20 cellular contexts compared by ENCODE assay signal in the genomic region with DNA sequence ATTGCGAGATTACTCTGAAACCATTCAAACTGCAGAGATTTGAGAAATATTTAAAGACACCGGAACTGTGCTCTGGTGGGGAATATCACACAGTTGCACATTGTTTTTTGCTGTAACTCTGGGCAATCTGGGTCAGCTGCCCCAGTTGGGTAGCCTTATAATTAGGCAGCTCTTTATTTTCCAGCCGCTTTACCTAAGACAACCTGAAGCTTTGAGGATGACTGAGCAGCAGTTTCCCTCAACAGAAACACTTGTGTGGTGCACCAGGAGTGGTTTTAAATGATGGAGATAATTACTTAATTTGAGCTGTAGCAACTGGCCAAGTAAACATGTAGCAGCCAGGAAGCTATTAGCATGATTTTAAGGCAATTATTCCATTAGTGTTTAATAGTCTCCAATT. TPM values are rescaled to one million over a fixed set of nuclear protein-coding genes. Genes with fewer than 3 reads are reported as not detected.
"Had no signal": no experiment of that assay in that cellular context is flagged by ENCODE, and none has a peak within 500 bp of the region (broad histone marks: within the 10 kb centered on the region; RNA-seq: fewer than 3 reads in every experiment).

No MANE protein-coding gene starts in this region.

- H3K4me1 ChIP-seq: adrenal gland, breast epithelium had no signal

- H3K27me3 ChIP-seq: adrenal gland had no signal

- H3K4me3 ChIP-seq: mucosa of descending colon, tibial nerve had no signal

- H3K27ac ChIP-seq: breast epithelium, tibial nerve had no signal

- DNase-seq: activated CD4-positive, alpha-beta T cell treated with anti-CD3 and anti-CD28 coated beads, Interleukin-2, amount 10 ng/mL, durations not matched to agents 7 days and 5 days; activated CD8-positive, alpha-beta T cell treated with anti-CD3 and anti-CD28 coated beads, Interleukin-2, amount 10 ng/mL, durations not matched to agents 7 days and 5 days; activated effector memory CD4-positive, alpha-beta T cell treated with Interleukin-2 at 50 U/mL for 16 hours; activated T-cell treated with anti-CD3 and anti-CD28 coated beads, Interleukin-2, amount 50 U/mL, for 24 hours; adrenal gland; effector memory CD8-positive, alpha-beta T cell; foreskin melanocyte; glutamatergic neuron; mesenchymal stem cell; mucosa of descending colon; naive B cell; stimulated activated CD4-positive, alpha-beta T cell treated with anti-CD3 and anti-CD28 coated beads, Interleukin-2, amount 100 ng/mL, for 24 hours; stimulated activated naive CD8-positive, alpha-beta T cell treated with anti-CD3 and anti-CD28 coated beads, Interleukin-15, Interleukin-2, amounts not matched to agents 100 U/mL and 50 U/mL, for 24 hours; substantia nigra had no signal

- H3K27ac Mint-ChIP-seq: activated CD4-positive, alpha-beta T cell treated with anti-CD3 and anti-CD28 coated beads, Interleukin-2, amount 10 ng/mL, durations not matched to agents 7 days and 5 days; activated CD8-positive, alpha-beta T cell treated with anti-CD3 and anti-CD28 coated beads, Interleukin-2, amount 10 ng/mL, durations not matched to agents 7 days and 5 days; activated naive CD4-positive, alpha-beta T cell treated with anti-CD3 and anti-CD28 coated beads, Interleukin-2, amount 50 U/mL, for 72 hours; activated T-cell treated with anti-CD3 and anti-CD28 coated beads, Interleukin-2, amount 50 U/mL, for 24 hours; effector memory CD8-positive, alpha-beta T cell; naive B cell; progenitor cell of endocrine pancreas; T-helper 1 cell treated with Interleukin-12 subunit alpha and Interleukin-12 subunit beta and Interleukin-4 antibody, amounts not matched to agents 30 μg/mL and 1 μg/mL, for 36 hours had no signal

- H3K9me3 ChIP-seq: adrenal gland, breast epithelium, mucosa of descending colon, tibial nerve had no signal

- H3K36me3 ChIP-seq: adrenal gland, breast epithelium, tibial nerve had no signal

- H3K9me3 Mint-ChIP-seq: activated naive CD4-positive, alpha-beta T cell treated with anti-CD3 and anti-CD28 coated beads, Interleukin-2, amount 50 U/mL, for 72 hours; activated T-cell treated with anti-CD3 and anti-CD28 coated beads, Interleukin-2, amount 50 U/mL, for 24 hours; neural crest cell; T-helper 1 cell treated with Interleukin-12 subunit alpha and Interleukin-12 subunit beta and Interleukin-4 antibody, amounts not matched to agents 30 μg/mL and 1 μg/mL, for 36 hours had no signal

- H3K4me3 Mint-ChIP-seq: activated CD4-positive, alpha-beta T cell treated with anti-CD3 and anti-CD28 coated beads, Interleukin-2, amount 10 ng/mL, durations not matched to agents 7 days and 5 days; activated CD8-positive, alpha-beta T cell treated with anti-CD3 and anti-CD28 coated beads, Interleukin-2, amount 10 ng/mL, durations not matched to agents 7 days and 5 days; activated T-cell treated with anti-CD3 and anti-CD28 coated beads, Interleukin-2, amount 50 U/mL, for 24 hours; effector memory CD8-positive, alpha-beta T cell; naive B cell; neural crest cell; T-helper 1 cell treated with Interleukin-12 subunit alpha and Interleukin-12 subunit beta and Interleukin-4 antibody, amounts not matched to agents 30 μg/mL and 1 μg/mL, for 36 hours had no signal

- ATAC-seq: activated CD8-positive, alpha-beta T cell treated with anti-CD3 and anti-CD28 coated beads, Interleukin-2, amount 10 ng/mL, durations not matched to agents 7 days and 5 days; activated naive CD4-positive, alpha-beta T cell treated with anti-CD3 and anti-CD28 coated beads, Interleukin-2, amount 50 U/mL, for 72 hours; effector memory CD8-positive, alpha-beta T cell; mucosa of descending colon; stimulated activated naive CD8-positive, alpha-beta T cell treated with anti-CD3 and anti-CD28 coated beads, Interleukin-15, Interleukin-2, amounts not matched to agents 100 U/mL and 50 U/mL, for 24 hours had no signal

RNA-seq across cellular contexts. Expression of gene PLCXD3, which starts 2.9 kb away (rescaled TPM):
- total RNA-seq: activated CD4-positive, alpha-beta T cell treated with anti-CD3 and anti-CD28 coated beads, Interleukin-2, amount 10 ng/mL, durations not matched to agents 7 days and 5 days; activated CD8-positive, alpha-beta T cell treated with anti-CD3 and anti-CD28 coated beads, Interleukin-2, amount 10 ng/mL, durations not matched to agents 7 days and 5 days; activated naive CD4-positive, alpha-beta T cell treated with anti-CD3 and anti-CD28 coated beads, Interleukin-2, amount 50 U/mL, for 72 hours had no signal
